ENCODE assay signal across 8 cellular contexts in genomic region chr1:2525896-2526823, GRCh38. TPM values are rescaled to one million over a fixed set of nuclear protein-coding genes. Genes with fewer than 3 reads are reported as not detected.
A peak's percentile ranks its signal among the peaks of the same experiment; 100 is the strongest.
DNase-seq lines count a peak whose midpoint lies in the region; ATAC-seq and TF ChIP-seq lines count a peak whose summit lies in the region.

Gene PANK4 (minus strand): TSS chr1:2526596. CDS start chr1:2526587, 9 bp downstream.

- H3K4me3 Mint-ChIP-seq in progenitor cell of endocrine pancreas (ENCODE audit: low read depth), result peak within 1 kb of the TSS; percentile 94

- peak within 1 kb of the TSS; percentile 94 for H3K27ac Mint-ChIP-seq in progenitor cell of endocrine pancreas

- peak; percentile 21 to 79 for TF ChIP-seq POLR2A in adrenal gland (IDR thresholded peaks at IDR 0.05)

- peaks cover 15% of the 10 kb centered on the region for H3K4me1 Mint-ChIP-seq in progenitor cell of endocrine pancreas (ENCODE audit: low read depth)

- H3K27ac ChIP-seq in adrenal gland (peak within 1 kb of the TSS in 4 of 5 donors; percentile 47 to 92 (median 77)), heart right ventricle (peak within 1 kb of the TSS; percentile 75 to 94 (median 84))

- intact Hi-C loops in adrenal gland (cut with DNase I), result no loop called here
- intact Hi-C loops in heart right ventricle (cut with DNase I), result loop anchor here in 2 of 10 donors (2.0 to 10.0 kb wide), 5 partner anchors 61 to 329 kb away; partner anchors contain the start of genes PRXL2B (in 2 of the 2) and PEX10 (in 1 of the 2)

- DNase-seq in GM12864 (ENCODE audit: low read depth), result peak; percentile 77
- peak; percentile 81 for DNase-seq in NCI-H1092 (lab: John Stamatoyannopoulos, UW)
- DNase-seq in T-helper 1 cell, result peak; percentile 74 to 94 (median 85)
- peak; percentile 90 to 97 (median 93) for DNase-seq in adrenal gland
- DNase-seq in heart right ventricle, result peak; percentile 93
- DNase-seq in progenitor cell of endocrine pancreas (ENCODE audit: low spot score, unreplicated experiment), result peak; percentile 85
- DNase-seq in ureter (ENCODE audit: low spot score), result peak; percentile 91

- H3K4me3 ChIP-seq in GM12864 (ENCODE audit: low read depth, low read length), result peak within 1 kb of the TSS; percentile 93
- H3K4me3 ChIP-seq in adrenal gland, result peak within 1 kb of the TSS; percentile 35 to 94 (median 70)
- peak within 1 kb of the TSS; percentile 64 to 100 (median 90) for H3K4me3 ChIP-seq in heart right ventricle

- no peaks in the 10 kb centered on the region for H3K36me3 Mint-ChIP-seq in progenitor cell of endocrine pancreas (ENCODE audit: insufficient read depth)

- ATAC-seq in HG02571 (IDR thresholded peaks at IDR 0.05; ENCODE audit: unreplicated experiment) (peak; percentile 75), heart right ventricle (peak; percentile 83 to 92 (median 89))

- TF ChIP-seq CTCF in GM12864 (IDR thresholded peaks at IDR 0.05; ENCODE audit: low read depth, low read length, missing control alignments), result no peak
- TF ChIP-seq CTCF in adrenal gland (IDR thresholded peaks at IDR 0.05), result peak in 3 of 6 experiments; percentile 11 to 24 (median 17)
- peak in 5 of 9 donors; percentile 8 to 39 (median 25) for TF ChIP-seq CTCF in heart right ventricle (IDR thresholded peaks at IDR 0.05)
- TF ChIP-seq CTCF in progenitor cell of endocrine pancreas (IDR thresholded peaks at IDR 0.05; ENCODE audit: unreplicated experiment), result peak; percentile 23

- peaks cover 0 to 7% of the 10 kb centered on the region in 2 donors for H3K36me3 ChIP-seq in adrenal gland (replicated peaks in 1 of 2)
- peaks cover 0 to 13% (median under 1%) of the 10 kb centered on the region in 9 donors for H3K36me3 ChIP-seq in heart right ventricle

- H3K4me1 ChIP-seq in adrenal gland (replicated peaks in 1 of 2) (peaks cover 28 to 62% of the 10 kb centered on the region in 2 donors), heart right ventricle (peaks cover 39 to 71% (median 69%) of the 10 kb centered on the region in 9 donors)

- peaks cover 17% of the 10 kb centered on the region for H3K27me3 Mint-ChIP-seq in progenitor cell of endocrine pancreas

- H3K9me3 ChIP-seq in adrenal gland (replicated peaks in 1 of 3) (no peaks in the 10 kb centered on the region), heart right ventricle (no peaks in the 10 kb centered on the region)

- H3K27me3 ChIP-seq in adrenal gland, result peaks cover 14% of the 10 kb centered on the region
- peaks cover 0 to 41% (median 4%) of the 10 kb centered on the region in 7 donors for H3K27me3 ChIP-seq in heart right ventricle

- no peaks in the 10 kb centered on the region for H3K9me3 Mint-ChIP-seq in progenitor cell of endocrine pancreas (ENCODE audit: low read depth)

- 0% methylated on average over 1 to 109 of the region's 109 CpGs; no CpG with 5 or more reads in 1 of the 4 donors for WGBS in adrenal gland, 4 donors
- WGBS in heart right ventricle, 2 donors, result 0 to 1% methylated on average over 108 to 109 of the region's 109 CpGs

RNA-seq across cellular contexts. Expression of gene PANK4, which starts in this region (rescaled TPM):
- total RNA-seq in adrenal gland (10 to 100 TPM; 14.2 to 50.2 (median 31.4) TPM), heart right ventricle (10 to 100 TPM; 29.8 to 56.4 (median 35.2) TPM), progenitor cell of endocrine pancreas (42.5 and 45.4 TPM in 2 replicates), ureter (29.9 TPM)
- polyA plus RNA-seq in adrenal gland (10 to 100 TPM; 13.8 to 44.1 (median 26.2) TPM), heart right ventricle (10 to 100 TPM; 26.1 to 35.6 TPM)

Comparison
In these comparisons a context has a peak if more than half of its experiments do, and no peak if none do; other contexts are left out.
1. Peak in every context shown above with its lines: DNase-seq, ATAC-seq, H3K4me3 ChIP-seq and H3K27ac ChIP-seq.